ENCODE assay signal across 20 cellular contexts in the genomic region with DNA sequence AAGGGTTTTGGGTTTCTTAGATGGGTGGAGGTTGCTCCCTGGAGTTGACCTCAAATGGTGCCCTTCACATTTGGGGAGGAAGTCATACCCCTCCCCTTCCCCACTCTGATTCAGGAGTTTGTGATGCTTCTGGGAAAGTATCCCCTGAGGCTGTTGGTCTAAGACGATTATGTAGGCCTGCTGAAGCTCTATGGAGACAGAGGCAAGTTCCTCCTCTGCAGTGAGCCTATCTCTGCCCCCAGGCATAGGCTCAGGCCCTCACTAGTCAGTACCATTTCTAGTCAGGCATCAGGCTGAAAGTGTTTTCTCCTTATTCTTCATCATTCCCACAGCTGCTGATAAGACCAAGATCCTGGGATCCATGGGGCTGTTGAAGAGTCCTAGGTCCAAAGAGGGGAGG.
DNase-seq lines count a peak whose midpoint lies in the region; ATAC-seq and TF ChIP-seq lines count a peak whose summit lies in the region.
"Had no signal": no experiment of that assay in that cellular context is flagged by ENCODE, and none has a peak within 500 bp of the region (broad histone marks: within the 10 kb centered on the region; RNA-seq: fewer than 3 reads in every experiment).

No MANE protein-coding gene starts in this region.

- no peaks in the 10 kb centered on the region for H4K20me1 ChIP-seq in H9 (ENCODE audit: control insufficient read depth, insufficient read depth, insufficient read length)
- no peaks in the 10 kb centered on the region for H4K20me1 ChIP-seq in PC-3 (ENCODE audit: low read length)
- H4K20me1 ChIP-seq: BLaER1 had no signal

- H3K79me1 ChIP-seq in H9 (ENCODE audit: insufficient read depth, low read depth, low read length, poor library complexity, severe bottlenecking), result no peaks in the 10 kb centered on the region

- H4K5ac ChIP-seq in H9 (ENCODE audit: insufficient read length, low read depth, low read length), result no peak overlapping the region

- no peak overlapping the region for H3K27ac Mint-ChIP-seq in H9
- peak overlapping the region; percentile 45 for H3K27ac Mint-ChIP-seq in nephron progenitor cell
- no peak overlapping the region for H3K27ac Mint-ChIP-seq in chondrocyte (ENCODE audit: unreplicated experiment)
- H3K27ac Mint-ChIP-seq: B cell; CD4-positive, CD25-positive, alpha-beta regulatory T cell; CD8-positive, alpha-beta T cell had no signal

- no peak overlapping the region for H3K4me3 Mint-ChIP-seq in H9
- no peak overlapping the region for H3K4me3 Mint-ChIP-seq in nephron progenitor cell
- no peak overlapping the region for H3K4me3 Mint-ChIP-seq in chondrocyte (ENCODE audit: unreplicated experiment)
- H3K4me3 Mint-ChIP-seq: B cell; CD4-positive, CD25-positive, alpha-beta regulatory T cell; CD8-positive, alpha-beta T cell had no signal

- no peak overlapping the region for H3K4ac ChIP-seq in H9 (ENCODE audit: low read depth, low read length)

- H2BK15ac ChIP-seq in H9 (ENCODE audit: low read depth, low read length), result no peak overlapping the region

- H3K4me3 ChIP-seq in RWPE2 (ENCODE audit: severe bottlenecking), result no peak overlapping the region
- H3K4me3 ChIP-seq in PC-3 (ENCODE audit: low read length), result no peak overlapping the region
- H3K4me3 ChIP-seq: BLaER1, GM23248 had no signal

- no peak overlapping the region for H3K23ac ChIP-seq in H9 (ENCODE audit: insufficient read length, low read depth, low read length)

- H3K9me3 Mint-ChIP-seq in H9 (no peaks in the 10 kb centered on the region), nephron progenitor cell (peaks cover 3% of the 10 kb centered on the region), chondrocyte (ENCODE audit: low read depth) (no peaks in the 10 kb centered on the region)

- POLR2A ChIA-PET in PC-3 (lab: Charles Lee; ENCODE audit: unreplicated experiment), result interaction anchor here (0.6 kb wide), 1 partner anchor 1312 kb away, joined by 4 read pairs; no protein-coding TSS in a partner anchor

- H3K9me3 ChIP-seq in H9 (ENCODE audit: control insufficient read depth, low read depth, low read length), result no peaks in the 10 kb centered on the region
- no peaks in the 10 kb centered on the region for H3K9me3 ChIP-seq in RWPE2 (ENCODE audit: severe bottlenecking)
- no peaks in the 10 kb centered on the region for H3K9me3 ChIP-seq in PC-3 (ENCODE audit: low read length)
- H3K9me3 ChIP-seq: BLaER1, Caco-2 had no signal

- no peaks in the 10 kb centered on the region for H3K27me3 ChIP-seq in H9 (ENCODE audit: insufficient read depth, low read length)
- H3K27me3 ChIP-seq in RWPE2 (ENCODE audit: insufficient read depth, poor library complexity, severe bottlenecking), result no peaks in the 10 kb centered on the region
- H3K27me3 ChIP-seq in PC-3 (ENCODE audit: low read length), result no peaks in the 10 kb centered on the region
- H3K27me3 ChIP-seq: BLaER1 had no signal

- H3K14ac ChIP-seq in H9 (ENCODE audit: insufficient read depth, low read length), result no peak overlapping the region

- WGBS in H9 (ENCODE audit: extremely low coverage, insufficient read length, low lambda C conversion rate), result no CpG with 5 or more reads among the region's 1 CpG

- DNase-seq in EH (ENCODE audit: low read depth) (peak; percentile 35), H9 (no peak), RWPE2 (ENCODE audit: low spot score) (no peak), nephron progenitor cell (no peak), PC-3 (no peak), chondrocyte (ENCODE audit: low spot score) (no peak), NCI-H1694 (lab: John Stamatoyannopoulos, UW) (no peak), NCI-H82 treated with DMSO at 0.1 percent for 48 hours (lab: John Stamatoyannopoulos, UW; ENCODE audit: unreplicated experiment) (no peak)
- DNase-seq: Caco-2; CD4-positive, CD25-positive, alpha-beta regulatory T cell; CD8-positive, alpha-beta T cell; DMS153; DND-41; GM23248; H7 had no signal

- H3K4me1 ChIP-seq in H9 (ENCODE audit: insufficient read depth, low read length) (no peaks in the 10 kb centered on the region), RWPE2 (ENCODE audit: insufficient read depth, poor library complexity, severe bottlenecking) (no peaks in the 10 kb centered on the region), PC-3 (ENCODE audit: insufficient read depth, low read length) (no peaks in the 10 kb centered on the region)
- H3K4me1 ChIP-seq: BLaER1, Caco-2 had no signal

- no peak overlapping the region for H4K91ac ChIP-seq in H9 (ENCODE audit: insufficient read length, low read depth, low read length)

- H3K9ac ChIP-seq in H9 (ENCODE audit: extremely low read depth, insufficient read length, low read length) (no peak overlapping the region), PC-3 (ENCODE audit: low read length) (no peak overlapping the region)
- H3K9ac ChIP-seq: BLaER1, GM23248 had no signal

- no peak overlapping the region for H2AFZ ChIP-seq in H9 (ENCODE audit: low read length)
- H2AFZ ChIP-seq in PC-3 (ENCODE audit: low read length), result no peak overlapping the region
- H2AFZ ChIP-seq: GM23248 had no signal

- no peaks in the 10 kb centered on the region for H3K36me3 ChIP-seq in RWPE2 (ENCODE audit: low read depth)
- no peaks in the 10 kb centered on the region for H3K36me3 ChIP-seq in PC-3 (ENCODE audit: low read depth, low read length)
- H3K36me3 ChIP-seq: BLaER1 had no signal

- H3K4me1 Mint-ChIP-seq in H9, result no peaks in the 10 kb centered on the region; a peak in 1 of 4 replicates
- peaks cover 24% of the 10 kb centered on the region for H3K4me1 Mint-ChIP-seq in nephron progenitor cell
- no peaks in the 10 kb centered on the region for H3K4me1 Mint-ChIP-seq in chondrocyte (ENCODE audit: low read depth)
- H3K4me1 Mint-ChIP-seq: B cell; CD4-positive, CD25-positive, alpha-beta regulatory T cell had no signal

- no peaks in the 10 kb centered on the region for H3F3A ChIP-seq in PC-3 (ENCODE audit: low read length, unreplicated experiment)

- peak overlapping the region; percentile 11 for H3K18ac ChIP-seq in H9 (ENCODE audit: insufficient read length, low read depth, low read length)

- CTCF ChIA-PET in PC-3 (lab: Charles Lee), result no interaction called here

- H3T11ph ChIP-seq in H9 (ENCODE audit: low read length), result no peak overlapping the region

- H3K9me2 ChIP-seq in PC-3 (replicated peaks; ENCODE audit: low read length), result no peaks in the 10 kb centered on the region

- H2BK20ac ChIP-seq in H9 (ENCODE audit: low read depth, low read length, poor library complexity, severe bottlenecking), result no peak overlapping the region

- H3K4me2 ChIP-seq in H9 (ENCODE audit: insufficient read depth, insufficient read length, low read length) (no peak overlapping the region), PC-3 (ENCODE audit: low read length) (no peak overlapping the region)
- H3K4me2 ChIP-seq: BLaER1 had no signal

- no peak overlapping the region for H2BK5ac ChIP-seq in H9 (ENCODE audit: insufficient read length, low read length)

- no peak overlapping the region for H3K56ac ChIP-seq in H9 (ENCODE audit: insufficient read length, low read depth, low read length)

- H4K8ac ChIP-seq in H9 (replicated peaks; ENCODE audit: insufficient read length, low read depth, low read length), result no peak overlapping the region

- H3K27ac ChIP-seq in H9 (ENCODE audit: insufficient read length, low read depth, low read length) (no peak overlapping the region), RWPE2 (ENCODE audit: poor library complexity, severe bottlenecking) (no peak overlapping the region), PC-3 (ENCODE audit: low read length) (no peak overlapping the region)
- H3K27ac ChIP-seq: 22Rv1, BLaER1, C4-2B, GM23248 had no signal

- intact Hi-C loops in PC-3 (cut with micrococcal nuclease), result no loop called here

- no peaks in the 10 kb centered on the region for H3K23me2 ChIP-seq in H9 (ENCODE audit: insufficient read length, low read depth, low read length, poor library complexity, severe bottlenecking)

- H2BK12ac ChIP-seq in H9 (ENCODE audit: insufficient read length, low read depth, low read length), result no peak overlapping the region

- no peaks in the 10 kb centered on the region for H3K36me3 Mint-ChIP-seq in H9 (ENCODE audit: insufficient read depth in 1 of 3, low read depth in 3 of 3)
- no peaks in the 10 kb centered on the region for H3K36me3 Mint-ChIP-seq in nephron progenitor cell (ENCODE audit: low read depth)
- H3K36me3 Mint-ChIP-seq in chondrocyte (ENCODE audit: low read depth), result no peaks in the 10 kb centered on the region
- H3K36me3 Mint-ChIP-seq: CD4-positive, CD25-positive, alpha-beta regulatory T cell; CD8-positive, alpha-beta T cell had no signal

- H3K27me3 Mint-ChIP-seq in H9 (ENCODE audit: low read depth) (no peaks in the 10 kb centered on the region), nephron progenitor cell (ENCODE audit: low read depth, poor library complexity) (no peaks in the 10 kb centered on the region), chondrocyte (ENCODE audit: low read depth) (no peaks in the 10 kb centered on the region)
- H3K27me3 Mint-ChIP-seq: B cell; CD4-positive, CD25-positive, alpha-beta regulatory T cell had no signal

- no peaks in the 10 kb centered on the region for H3K79me2 ChIP-seq in H9 (ENCODE audit: insufficient read depth, low read length)
- no peaks in the 10 kb centered on the region for H3K79me2 ChIP-seq in PC-3 (ENCODE audit: low read length)

- ATAC-seq in RWPE2 (ENCODE audit: low read depth) (0 out of 3 replicates have a peak, but pooled peaks have one; percentile 17), PC-3 (no peak)
- ATAC-seq: CD8-positive, alpha-beta T cell; HCT116 had no signal

- no peak overlapping the region for H2AK5ac ChIP-seq in H9 (ENCODE audit: insufficient read length, low read length)

- TF ChIP-seq CTCF in H9 (conservative IDR thresholded peaks at IDR 0.05), result no peak
- no peak for TF ChIP-seq CTCF in RWPE2 (IDR thresholded peaks at IDR 0.05; ENCODE audit: poor library complexity, severe bottlenecking)
- TF ChIP-seq CTCF in nephron progenitor cell (IDR thresholded peaks at IDR 0.05), result no peak
- TF ChIP-seq CTCF in PC-3 (conservative IDR thresholded peaks at IDR 0.05; ENCODE audit: low read depth, low read length), result no peak
- no peak for TF ChIP-seq CTCF in chondrocyte (IDR thresholded peaks at IDR 0.05)

- no TSS peak for BruUV-seq in PC-3 (replicated peaks; lab: Mats Ljungman, UMichigan)

- H2BK120ac ChIP-seq in H9 (ENCODE audit: low read depth, low read length, poor library complexity, severe bottlenecking), result no peak overlapping the region
